Comparison of ENCODE assay signal across 21 cellular contexts in the genomic region with DNA sequence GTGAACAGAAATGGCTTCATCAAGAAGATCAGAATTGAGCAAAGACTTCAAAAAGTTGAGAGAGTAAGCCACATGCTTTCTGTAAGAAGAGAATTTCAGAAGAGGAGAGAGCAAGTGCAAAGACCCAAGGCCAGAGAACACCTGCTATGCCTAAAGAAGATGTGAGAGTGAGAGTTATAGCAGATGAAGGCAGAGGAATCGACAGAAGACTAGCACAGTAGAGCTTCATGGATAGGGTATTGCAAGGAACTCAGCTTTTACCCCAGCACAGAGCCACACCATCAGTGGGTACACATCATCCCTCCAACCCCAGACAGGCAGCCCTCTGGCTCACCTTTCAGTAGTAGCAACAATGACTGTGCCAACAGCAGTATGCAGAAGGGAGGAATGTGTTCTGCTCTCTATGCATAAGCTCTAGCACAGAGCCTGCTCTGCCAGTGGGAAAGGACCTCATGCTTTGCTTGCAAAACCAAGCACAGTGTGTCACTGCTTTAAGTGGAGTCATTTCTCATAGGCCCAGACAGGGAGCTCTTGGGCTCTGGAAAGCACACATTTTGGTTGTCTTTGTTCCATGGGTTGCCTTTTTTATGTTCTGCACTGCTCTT.
DNase-seq lines count a peak whose midpoint lies in the region; ATAC-seq and TF ChIP-seq lines count a peak whose summit lies in the region.
"Had no signal": no experiment of that assay in that cellular context is flagged by ENCODE, and none has a peak within 500 bp of the region (broad histone marks: within the 10 kb centered on the region; RNA-seq: fewer than 3 reads in every experiment).

No MANE protein-coding gene starts in this region.

- DNase-seq in choroid plexus epithelial cell (ENCODE audit: low read depth) (peak; percentile 11), Right ventricle myocardium inferior (ENCODE audit: missing footprints) (no peak), RPMI8226 (no peak), Peyer's patch (no peak)
- DNase-seq: ACHN; activated CD4-positive, CD25-positive, alpha-beta regulatory T cell treated with anti-CD3 and anti-CD28 coated beads, Interleukin-2, amount 50 U/mL, for 72 hours; adrenal gland; CD4-positive, CD25-positive, alpha-beta regulatory T cell; DMS79; mammary epithelial cell; MG63; naive thymus-derived CD4-positive, alpha-beta T cell; NCI-H1694; NCI-H226; stimulated activated CD4-positive, alpha-beta T cell treated with anti-CD3 and anti-CD28 coated beads, Interleukin-4, amount 100 ng/mL, for 4 hours; stimulated activated CD8-positive, alpha-beta memory T cell treated with anti-CD3 and anti-CD28 coated beads, Interleukin-4, amount 100 ng/mL, for 48 hours had no signal

- no peaks in the 10 kb centered on the region for H3K4me1 ChIP-seq in Peyer's patch
- H3K4me1 ChIP-seq: adrenal gland, parathyroid adenoma had no signal

- TF ChIP-seq CTCF in choroid plexus epithelial cell (conservative IDR thresholded peaks at IDR 0.05; ENCODE audit: low read depth, low read length) (no peak), Peyer's patch (IDR thresholded peaks at IDR 0.05) (no peak)

- H3K4me3 ChIP-seq in choroid plexus epithelial cell (ENCODE audit: low read depth, low read length) (no peak overlapping the region), Peyer's patch (no peak overlapping the region)
- H3K4me3 ChIP-seq: adrenal gland, MG63 had no signal

- no peak for TF ChIP-seq POLR2A in Peyer's patch (IDR thresholded peaks at IDR 0.05)

- no peak overlapping the region for H3K27ac ChIP-seq in Peyer's patch
- H3K27ac ChIP-seq: adrenal gland, parathyroid adenoma had no signal

- no peaks in the 10 kb centered on the region for H3K36me3 ChIP-seq in Peyer's patch
- H3K36me3 ChIP-seq: adrenal gland, MG63 had no signal

- no peaks in the 10 kb centered on the region for H3K27me3 ChIP-seq in Peyer's patch
- H3K27me3 ChIP-seq: adrenal gland, MG63 had no signal

- intact Hi-C loops in Right ventricle myocardium inferior (cut with DNase I): no loop called here

- H3K9me3 ChIP-seq in Peyer's patch: no peaks in the 10 kb centered on the region
- H3K9me3 ChIP-seq: adrenal gland, MG63 had no signal

- ATAC-seq in GM18873 (IDR thresholded peaks at IDR 0.05; ENCODE audit: low FRiP score, unreplicated experiment) (peak; percentile 64), GM21423 (IDR thresholded peaks at IDR 0.05; ENCODE audit: unreplicated experiment) (peak; percentile 37), HG02885 (IDR thresholded peaks at IDR 0.05; ENCODE audit: poor library complexity, unreplicated experiment) (peak; percentile 42), Right ventricle myocardium inferior (no peak), SK-N-SH treated with all-trans-retinoic acid at 6 μM for 48 hours (no peak)
- ATAC-seq: naive thymus-derived CD4-positive, alpha-beta T cell had no signal

TF ChIP-seq in SK-N-SH treated with all-trans-retinoic acid at 6 μM for 48 hours, 23 proteins besides CTCF, POLR2A, EP300 and RAD21:
- TF ChIP-seq ZFP30 (CRISPR knock-in tag; IDR thresholded peaks at IDR 0.05) (no peak), ESRRG (CRISPR knock-in tag; IDR thresholded peaks at IDR 0.05) (no peak), TOX (CRISPR knock-in tag; IDR thresholded peaks at IDR 0.05; ENCODE audit: borderline replicate concordance) (no peak), ZFP3 (CRISPR knock-in tag; IDR thresholded peaks at IDR 0.05) (no peak), RARB (CRISPR knock-in tag; IDR thresholded peaks at IDR 0.05) (no peak)
- TF ChIP-seq, protein P1, sequence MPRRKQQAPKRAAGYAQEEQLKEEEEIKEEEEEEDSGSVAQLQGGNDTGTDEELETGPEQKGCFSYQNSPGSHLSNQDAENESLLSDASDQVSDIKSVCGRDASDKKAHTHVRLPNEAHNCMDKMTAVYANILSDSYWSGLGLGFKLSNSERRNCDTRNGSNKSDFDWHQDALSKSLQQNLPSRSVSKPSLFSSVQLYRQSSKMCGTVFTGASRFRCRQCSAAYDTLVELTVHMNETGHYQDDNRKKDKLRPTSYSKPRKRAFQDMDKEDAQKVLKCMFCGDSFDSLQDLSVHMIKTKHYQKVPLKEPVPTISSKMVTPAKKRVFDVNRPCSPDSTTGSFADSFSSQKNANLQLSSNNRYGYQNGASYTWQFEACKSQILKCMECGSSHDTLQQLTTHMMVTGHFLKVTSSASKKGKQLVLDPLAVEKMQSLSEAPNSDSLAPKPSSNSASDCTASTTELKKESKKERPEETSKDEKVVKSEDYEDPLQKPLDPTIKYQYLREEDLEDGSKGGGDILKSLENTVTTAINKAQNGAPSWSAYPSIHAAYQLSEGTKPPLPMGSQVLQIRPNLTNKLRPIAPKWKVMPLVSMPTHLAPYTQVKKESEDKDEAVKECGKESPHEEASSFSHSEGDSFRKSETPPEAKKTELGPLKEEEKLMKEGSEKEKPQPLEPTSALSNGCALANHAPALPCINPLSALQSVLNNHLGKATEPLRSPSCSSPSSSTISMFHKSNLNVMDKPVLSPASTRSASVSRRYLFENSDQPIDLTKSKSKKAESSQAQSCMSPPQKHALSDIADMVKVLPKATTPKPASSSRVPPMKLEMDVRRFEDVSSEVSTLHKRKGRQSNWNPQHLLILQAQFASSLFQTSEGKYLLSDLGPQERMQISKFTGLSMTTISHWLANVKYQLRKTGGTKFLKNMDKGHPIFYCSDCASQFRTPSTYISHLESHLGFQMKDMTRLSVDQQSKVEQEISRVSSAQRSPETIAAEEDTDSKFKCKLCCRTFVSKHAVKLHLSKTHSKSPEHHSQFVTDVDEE (CRISPR knock-in tag; IDR thresholded peaks at IDR 0.05): no peak
- TF ChIP-seq, protein P2, sequence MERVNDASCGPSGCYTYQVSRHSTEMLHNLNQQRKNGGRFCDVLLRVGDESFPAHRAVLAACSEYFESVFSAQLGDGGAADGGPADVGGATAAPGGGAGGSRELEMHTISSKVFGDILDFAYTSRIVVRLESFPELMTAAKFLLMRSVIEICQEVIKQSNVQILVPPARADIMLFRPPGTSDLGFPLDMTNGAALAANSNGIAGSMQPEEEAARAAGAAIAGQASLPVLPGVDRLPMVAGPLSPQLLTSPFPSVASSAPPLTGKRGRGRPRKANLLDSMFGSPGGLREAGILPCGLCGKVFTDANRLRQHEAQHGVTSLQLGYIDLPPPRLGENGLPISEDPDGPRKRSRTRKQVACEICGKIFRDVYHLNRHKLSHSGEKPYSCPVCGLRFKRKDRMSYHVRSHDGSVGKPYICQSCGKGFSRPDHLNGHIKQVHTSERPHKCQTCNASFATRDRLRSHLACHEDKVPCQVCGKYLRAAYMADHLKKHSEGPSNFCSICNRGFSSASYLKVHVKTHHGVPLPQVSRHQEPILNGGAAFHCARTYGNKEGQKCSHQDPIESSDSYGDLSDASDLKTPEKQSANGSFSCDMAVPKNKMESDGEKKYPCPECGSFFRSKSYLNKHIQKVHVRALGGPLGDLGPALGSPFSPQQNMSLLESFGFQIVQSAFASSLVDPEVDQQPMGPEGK (CRISPR knock-in tag; IDR thresholded peaks at IDR 0.05; ENCODE audit: borderline replicate concordance): no peak
TF ChIP-seq in SK-N-SH treated with all-trans-retinoic acid at 6 μM for 48 hours: peak in this region for 0.

Comparison
In these comparisons a context has a peak if more than half of its experiments do, and no peak if none do; other contexts are left out.
1. ATAC-seq: peak in GM18873 (single experiment), GM21423 (single experiment) and HG02885 (single experiment); none in Right ventricle myocardium inferior (single experiment) and SK-N-SH treated with all-trans-retinoic acid at 6 μM for 48 hours (single experiment).